28 cellular contexts compared by ENCODE assay signal in the genomic region with DNA sequence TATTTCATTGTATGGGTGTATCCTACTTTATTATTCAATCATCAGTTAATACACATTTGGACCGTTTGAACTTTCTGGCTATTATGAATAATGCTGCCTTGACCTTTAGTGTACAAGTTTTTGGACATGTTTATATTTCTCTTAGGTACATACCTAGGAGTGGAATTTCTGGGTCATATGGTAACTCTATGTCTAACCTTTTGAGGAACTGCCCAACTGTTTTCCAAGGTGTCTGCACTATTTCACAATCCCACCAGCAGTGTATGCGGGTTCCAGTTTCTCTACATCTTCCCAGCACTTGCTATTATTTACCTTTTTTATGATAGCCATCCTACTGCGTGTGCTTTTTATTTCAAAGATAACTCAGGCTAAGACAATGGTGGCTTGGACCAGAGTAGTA.
"Had no signal": no experiment of that assay in that cellular context is flagged by ENCODE, and none has a peak within 500 bp of the region (broad histone marks: within the 10 kb centered on the region; RNA-seq: fewer than 3 reads in every experiment).

No MANE protein-coding gene starts in this region.

- H3K27ac ChIP-seq: colonic mucosa, epithelial cell of prostate, esophagus squamous epithelium, gastrocnemius medialis, heart right ventricle, left lung had no signal

- H3K27me3 ChIP-seq: colonic mucosa, esophagus squamous epithelium, gastrocnemius medialis, heart right ventricle, left lung had no signal

- H3K9me3 ChIP-seq: colonic mucosa, esophagus squamous epithelium had no signal

- H3K4me1 ChIP-seq: colonic mucosa, esophagus squamous epithelium, gastrocnemius medialis, heart right ventricle, left lung had no signal

- H3K4me3 ChIP-seq: colonic mucosa, esophagus squamous epithelium, gastrocnemius medialis, heart right ventricle, left lung, lung had no signal

- H3K4me3 Mint-ChIP-seq: dendritic cell treated with granulocyte-macrophage colony-stimulating factor and Interleukin-4, amounts not matched to agents 40 ng/mL and 50 ng/mL, for 4 days; effector memory CD8-positive, alpha-beta T cell; endodermal cell; memory B cell had no signal

- H3K27ac Mint-ChIP-seq: dendritic cell treated with granulocyte-macrophage colony-stimulating factor and Interleukin-4, amounts not matched to agents 40 ng/mL and 50 ng/mL, for 4 days; effector memory CD8-positive, alpha-beta T cell; endodermal cell; memory B cell had no signal

- DNase-seq: colonic mucosa; cortex of kidney; effector CD8-positive, alpha-beta T cell; effector memory CD8-positive, alpha-beta T cell; endodermal cell; erythroblast; esophagus squamous epithelium; foreskin fibroblast; foreskin melanocyte; gastrocnemius medialis; glutamatergic neuron; head of caudate nucleus; heart right ventricle; hippocampal formation; left cardiac atrium; left lung; left ventricle myocardium superior; mammary epithelial cell; mesendoderm; midbrain had no signal

- H3K9me3 Mint-ChIP-seq: effector memory CD8-positive, alpha-beta T cell; memory B cell had no signal

- ATAC-seq: effector memory CD8-positive, alpha-beta T cell; esophagus mucosa; gastrocnemius medialis; heart right ventricle; left cardiac atrium; left lung; left ventricle myocardium superior had no signal

- H3K4me1 Mint-ChIP-seq: endodermal cell, memory B cell had no signal

- H3K27me3 Mint-ChIP-seq: dendritic cell treated with granulocyte-macrophage colony-stimulating factor and Interleukin-4, amounts not matched to agents 40 ng/mL and 50 ng/mL, for 4 days; effector memory CD8-positive, alpha-beta T cell had no signal

- H3K36me3 ChIP-seq: colonic mucosa, esophagus squamous epithelium, gastrocnemius medialis, heart right ventricle, left lung had no signal

- FAIRE-seq: endometrium, islet of Langerhans, keratinocyte had no signal
